ENCODE assay signal across 8 cellular contexts in genomic region chr14:20530771-20531571, GRCh38. TPM values are rescaled to one million over a fixed set of nuclear protein-coding genes. Genes with fewer than 3 reads are reported as not detected.
A peak's percentile ranks its signal among the peaks of the same experiment; 100 is the strongest.
DNase-seq lines count a peak whose midpoint lies in the region; ATAC-seq, FAIRE-seq and TF ChIP-seq lines count a peak whose summit lies in the region.

No MANE protein-coding gene starts in this region.

- no peak overlapping the region for H3K27ac Mint-ChIP-seq in astrocyte (ENCODE audit: unreplicated experiment)

- H3K9me3 ChIP-seq in A673 (ENCODE audit: low read depth, low read length, poor library complexity, severe bottlenecking) (no peaks in the 10 kb centered on the region), astrocyte (ENCODE audit: insufficient read depth, low read depth, low read length) (no peaks in the 10 kb centered on the region)

- DNase-seq in A673 (ENCODE audit: low spot score), result peak; percentile 85
- DNase-seq in NCI-H146 treated with DMSO at 0.1 percent for 48 hours (lab: John Stamatoyannopoulos, UW; ENCODE audit: unreplicated experiment), result peak; percentile 17
- peak; percentile 36 for DNase-seq in T-helper 22 cell (ENCODE audit: low read depth)
- DNase-seq in astrocyte (ENCODE audit: low read depth), result peak; percentile 22
- DNase-seq in iPS DF 19.7 (ENCODE audit: low read depth, low spot score), result peak; percentile 42
- DNase-seq in stimulated activated CD4-positive, alpha-beta T cell treated with anti-CD3 and anti-CD28 coated beads, Interleukin-12 subunit alpha, Interleukin-12 subunit beta, amount 100 ng/mL, for 24 hours (ENCODE audit: low read depth in 2 of 2), result peak; percentile 45 to 73

- no peak overlapping the region for H3K4me3 Mint-ChIP-seq in astrocyte (ENCODE audit: unreplicated experiment)

- no peaks in the 10 kb centered on the region for H3K4me1 ChIP-seq in A673 (ENCODE audit: insufficient read depth, low read length, poor library complexity, severe bottlenecking)
- no peaks in the 10 kb centered on the region for H3K4me1 ChIP-seq in astrocyte (ENCODE audit: insufficient read depth, low read length)

- H3K36me3 ChIP-seq in A673 (ENCODE audit: insufficient read depth, low read length, poor library complexity, severe bottlenecking), result no peaks in the 10 kb centered on the region
- H3K36me3 ChIP-seq in astrocyte (ENCODE audit: insufficient read depth, low read length), result no peaks in the 10 kb centered on the region

- no peaks in the 10 kb centered on the region for H3K79me2 ChIP-seq in astrocyte (ENCODE audit: insufficient read depth, low read length)

- no peaks in the 10 kb centered on the region for H3K27me3 Mint-ChIP-seq in astrocyte (ENCODE audit: low read depth, unreplicated experiment)

- TF ChIP-seq CTCF in A673 (conservative IDR thresholded peaks at IDR 0.05; ENCODE audit: low read depth, low read length), result peak; percentile 87
- peak; percentile 75 for TF ChIP-seq CTCF in astrocyte (IDR thresholded peaks at IDR 0.05; ENCODE audit: insufficient read depth, low read depth, low read length)

- intact Hi-C loops in A673 (cut with micrococcal nuclease; ENCODE audit: unreplicated experiment), result loop anchor here (1.0 kb wide), 2 partner anchors 78 to 160 kb away; no protein-coding TSS in a partner anchor

- no peak overlapping the region for H3K27ac ChIP-seq in A673 (ENCODE audit: low read depth, low read length, poor library complexity, severe bottlenecking)
- H3K27ac ChIP-seq in astrocyte (ENCODE audit: low read depth, low read length), result no peak overlapping the region

- H3K9ac ChIP-seq in astrocyte (ENCODE audit: low read length), result no peak overlapping the region

- no peaks in the 10 kb centered on the region for H3K9me3 Mint-ChIP-seq in astrocyte (ENCODE audit: unreplicated experiment)

- CTCF ChIA-PET in A673 (lab: Charles Lee), result interaction anchor here (0.6 to 1.0 kb wide), 3 partner anchors 13 to 117 kb away, joined by 3 to 10 read pairs (median 3); no protein-coding TSS in a partner anchor

- H3K27me3 ChIP-seq in A673 (replicated peaks; ENCODE audit: insufficient read depth, low read depth, low read length, poor library complexity), result peaks cover 16% of the 10 kb centered on the region
- peaks cover 2% of the 10 kb centered on the region for H3K27me3 ChIP-seq in astrocyte (ENCODE audit: insufficient read depth, low read length)

- ATAC-seq in GM18511 (IDR thresholded peaks at IDR 0.05; ENCODE audit: unreplicated experiment) (peak; percentile 66), HG02763 (IDR thresholded peaks at IDR 0.05; ENCODE audit: unreplicated experiment) (no peak)

- H3K4me3 ChIP-seq in A673 (ENCODE audit: low read depth, low read length, poor library complexity, severe bottlenecking) (no peak overlapping the region), astrocyte (ENCODE audit: insufficient read depth, low read depth, low read length) (no peak overlapping the region)

- no peaks in the 10 kb centered on the region for H3K4me1 Mint-ChIP-seq in astrocyte (ENCODE audit: low read depth, unreplicated experiment)

- no peaks in the 10 kb centered on the region for H4K20me1 ChIP-seq in astrocyte (ENCODE audit: insufficient read depth, low read length)

- FAIRE-seq in astrocyte (lab: Jason Lieb, UNC), result peak; percentile 55

- H2AFZ ChIP-seq in astrocyte (ENCODE audit: low read depth, low read length), result no peak overlapping the region

- BruUV-seq in A673 (replicated peaks; lab: Mats Ljungman, UMichigan), result no TSS peak

- H3K4me2 ChIP-seq in astrocyte (ENCODE audit: low read length), result no peak overlapping the region

- POLR2A ChIA-PET in A673 (lab: Charles Lee; ENCODE audit: low non-redundant PET), result no interaction called here

- H3K36me3 Mint-ChIP-seq in astrocyte (ENCODE audit: low read depth, unreplicated experiment), result no peaks in the 10 kb centered on the region

RNA-seq across cellular contexts. Expression of gene RNASE10, which starts 25.6 kb away (rescaled TPM):
- total RNA-seq in A673 (2021), result 0.26 TPM in 1 of 2 replicates, not detected in the other
- 0.34 and 0.43 TPM in 2 replicates for total RNA-seq in astrocyte

RNA-seq across cellular contexts. Expression of gene RNASE9, which starts 29.9 kb away (rescaled TPM):
- total RNA-seq in A673 (2021) (not detected in 2 replicates), astrocyte (not detected in 2 replicates)

RNA-seq across cellular contexts. Expression of gene RNASE11, which starts 56.8 kb away (rescaled TPM):
- total RNA-seq in A673 (2021), result not detected in 2 replicates
- not detected in 2 replicates for total RNA-seq in astrocyte

Comparison
In these comparisons a context has a peak if more than half of its experiments do, and no peak if none do; other contexts are left out.
1. DNase-seq: peak in every context shown above with its lines; median percentile 85 in A673; 59 in stimulated activated CD4-positive, alpha-beta T cell treated with anti-CD3 and anti-CD28 coated beads, Interleukin-12 subunit alpha, Interleukin-12 subunit beta, amount 100 ng/mL, for 24 hours; 42 in iPS DF 19.7; 36 in T-helper 22 cell; 22 in astrocyte; 17 in NCI-H146 treated with DMSO at 0.1 percent for 48 hours.